Comparison of ENCODE assay signal across 8 cellular contexts in the genomic region with DNA sequence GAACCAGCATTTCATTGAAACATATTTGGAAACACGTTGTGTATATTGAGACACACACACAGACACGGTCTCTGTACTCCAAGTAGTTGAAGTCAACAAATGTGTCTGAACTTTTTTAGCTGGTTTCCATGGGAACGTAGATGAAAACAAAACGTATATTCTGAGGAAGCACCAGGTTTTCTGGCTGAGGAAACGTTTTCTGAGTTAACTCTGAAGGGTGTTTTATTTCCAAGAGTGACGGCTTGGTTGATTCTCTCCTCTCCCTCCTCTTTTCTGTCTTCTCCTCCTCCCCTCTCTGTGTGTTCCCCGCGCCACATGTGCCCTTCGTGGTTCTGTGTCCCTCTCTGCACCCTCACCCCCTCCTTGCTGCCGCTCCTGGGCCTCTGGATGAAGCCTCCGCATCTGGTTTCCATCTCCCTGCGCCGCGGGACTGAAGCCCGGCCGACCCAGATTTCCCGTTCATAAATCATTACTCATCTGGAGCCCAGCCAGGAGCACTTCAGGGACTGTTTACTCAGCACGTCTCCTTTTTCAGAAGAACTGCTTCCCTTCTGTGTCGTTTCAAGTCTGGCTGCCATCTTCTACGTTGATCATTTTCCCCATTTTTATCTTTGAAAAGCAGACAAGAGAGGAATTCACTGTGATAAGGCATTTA.
DNase-seq lines count a peak whose midpoint lies in the region; ATAC-seq, FAIRE-seq and TF ChIP-seq lines count a peak whose summit lies in the region.

No MANE protein-coding gene starts in this region.

- in situ Hi-C loops in brain microvascular endothelial cell (cut with HindIII; ENCODE audit: low pct_ligation_motif_present, low sequenced_read_pairs): no loop called here

- H3K9me3 ChIP-seq in A549: no peaks in the 10 kb centered on the region

- peak overlapping the region; percentile 66 for H3K4me2 ChIP-seq in A549

- peak; percentile 90 for FAIRE-seq in A549 (lab: Jason Lieb, UNC)

- TF ChIP-seq POLR2A in A549 (IDR thresholded peaks at IDR 0.05; ENCODE audit: low read length): no peak

- ATAC-seq in A549: peak; percentile 92 to 95
- no peak for ATAC-seq in GM21526 (IDR thresholded peaks at IDR 0.05; ENCODE audit: low FRiP score, unreplicated experiment)
- no peak for ATAC-seq in GM21367 (IDR thresholded peaks at IDR 0.05; ENCODE audit: unreplicated experiment)

- H3K27ac ChIP-seq in A549 (peak overlapping the region; percentile 69 to 87), brain microvascular endothelial cell (peak overlapping the region; percentile 96)

- POLR2A ChIA-PET in A549 (lab: Yijun Ruan, JAX): interaction anchor here (1.2 kb wide), 1 partner anchor 206 kb away, joined by 3 read pairs; a partner anchor contains a TSS

- TF ChIP-seq CTCF in A549 (IDR thresholded peaks at IDR 0.05) (no peak), HFF-Myc (IDR thresholded peaks at IDR 0.05; ENCODE audit: low read depth, low read length, missing control alignments) (no peak), brain microvascular endothelial cell (IDR thresholded peaks at IDR 0.05; ENCODE audit: low read depth, low read length, missing control alignments) (no peak)

- TF ChIP-seq EP300 in A549 (IDR thresholded peaks at IDR 0.05): no peak; a peak in 1 of 5 replicates

- H3K4me1 ChIP-seq in A549: peaks cover 22% of the 10 kb centered on the region

- under 1% methylated on average over 20 of the region's 20 CpGs for WGBS in A549 (ENCODE audit: missing lambda C conversion rate)

- H3K27me3 ChIP-seq in brain microvascular endothelial cell (replicated peaks): no peaks in the 10 kb centered on the region

- DNase-seq in A549 (ENCODE audit: low read depth in 1 of 2, low spot score in 1 of 2) (peak; percentile 81 to 95), HFF-Myc (ENCODE audit: extremely low read depth, low read depth) (peak; percentile 100), NOMO-1 (lab: John Stamatoyannopoulos, UW; ENCODE audit: unreplicated experiment in 2 of 2) (peak; percentile 50 to 74), brain microvascular endothelial cell (peak; percentile 99), kidney tubule cell (ENCODE audit: low spot score) (peak; percentile 93)
- DNase-seq in stimulated activated CD4-positive, alpha-beta T cell treated with anti-CD3 and anti-CD28 coated beads, Interleukin-15, amount 100 ng/mL, for 48 hours (ENCODE audit: low read depth in 2 of 2): peak; percentile 13 to 29

- H3K36me3 ChIP-seq in brain microvascular endothelial cell (replicated peaks): no peaks in the 10 kb centered on the region

- peak; percentile 27 to 32; a peak in 2 of 5 replicates for TF ChIP-seq RAD21 in A549 (conservative IDR thresholded peaks at IDR 0.05 in 1 of 2, IDR thresholded peaks at IDR 0.05 in 1 of 2)

- CTCF ChIA-PET in A549 (lab: Yijun Ruan, JAX): interaction anchor here (0.7 to 1.3 kb wide), 10 partner anchors 9 to 184 kb away, joined by 3 to 5 read pairs (median 3); no protein-coding TSS in a partner anchor

- H3K4me3 ChIP-seq in A549 (peak overlapping the region; percentile 24; the same call in 1 of the 3 replicates), HFF-Myc (replicated peaks; ENCODE audit: low read depth, low read length) (no peak overlapping the region), brain microvascular endothelial cell (ENCODE audit: low read depth, low read length) (no peak overlapping the region)

TF ChIP-seq in A549, 52 proteins besides CTCF, POLR2A, EP300 and RAD21:
- TF ChIP-seq GATA3 (IDR thresholded peaks at IDR 0.05; ENCODE audit: borderline replicate concordance) (peak; percentile 63; the same call in 1 of the 2 replicates), MYC (IDR thresholded peaks at IDR 0.05; ENCODE audit: borderline replicate concordance, low read length) (no peak), JUN (IDR thresholded peaks at IDR 0.05) (peak in 1 of 2 experiments; percentile 69; a peak in 2 of 5 replicates), CEBPB (IDR thresholded peaks at IDR 0.05) (peak in 1 of 2 experiments; percentile 4; a peak in 1 of 4 replicates), FOSL2 (IDR thresholded peaks at IDR 0.05) (no peak; the same call in 1 of the 2 replicates), FOSL2 (CRISPR knock-in tag; IDR thresholded peaks at IDR 0.05) (peak; percentile 71), HOXB5 (CRISPR knock-in tag; IDR thresholded peaks at IDR 0.05) (peak; percentile 87), MAFK (IDR thresholded peaks at IDR 0.05; ENCODE audit: partially characterized antibody) (peak; percentile 51), CBX8 (IDR thresholded peaks at IDR 0.05) (no peak), ZNF302 (CRISPR knock-in tag; IDR thresholded peaks at IDR 0.05) (no peak), SMC3 (IDR thresholded peaks at IDR 0.05) (peak; percentile 34; the same call in 1 of the 3 replicates)
- TF ChIP-seq, protein P1, sequence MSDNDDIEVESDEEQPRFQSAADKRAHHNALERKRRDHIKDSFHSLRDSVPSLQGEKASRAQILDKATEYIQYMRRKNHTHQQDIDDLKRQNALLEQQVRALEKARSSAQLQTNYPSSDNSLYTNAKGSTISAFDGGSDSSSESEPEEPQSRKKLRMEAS (IDR thresholded peaks at IDR 0.05): peak; percentile 86
- TF ChIP-seq, protein P2, sequence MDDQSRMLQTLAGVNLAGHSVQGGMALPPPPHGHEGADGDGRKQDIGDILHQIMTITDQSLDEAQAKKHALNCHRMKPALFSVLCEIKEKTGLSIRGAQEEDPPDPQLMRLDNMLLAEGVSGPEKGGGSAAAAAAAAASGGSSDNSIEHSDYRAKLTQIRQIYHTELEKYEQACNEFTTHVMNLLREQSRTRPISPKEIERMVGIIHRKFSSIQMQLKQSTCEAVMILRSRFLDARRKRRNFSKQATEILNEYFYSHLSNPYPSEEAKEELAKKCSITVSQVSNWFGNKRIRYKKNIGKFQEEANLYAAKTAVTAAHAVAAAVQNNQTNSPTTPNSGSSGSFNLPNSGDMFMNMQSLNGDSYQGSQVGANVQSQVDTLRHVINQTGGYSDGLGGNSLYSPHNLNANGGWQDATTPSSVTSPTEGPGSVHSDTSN (IDR thresholded peaks at IDR 0.05): peak; percentile 39; the same call in 1 of the 2 replicates

Comparison
In these comparisons a context has a peak if more than half of its experiments do, and no peak if none do; other contexts are left out.
1. ATAC-seq: peak in A549 (2 of 2); none in GM21526 (single experiment) and GM21367 (single experiment).
2. DNase-seq: peak in every context shown above with its lines; median percentile 100 in HFF-Myc; 99 in brain microvascular endothelial cell; 93 in kidney tubule cell; 88 in A549; 62 in NOMO-1; 21 in stimulated activated CD4-positive, alpha-beta T cell treated with anti-CD3 and anti-CD28 coated beads, Interleukin-15, amount 100 ng/mL, for 48 hours.